ENCODE assay signal across 8 cellular contexts in genomic region chr21:41953831-41954653, GRCh38. TPM values are rescaled to one million over a fixed set of nuclear protein-coding genes. Genes with fewer than 3 reads are reported as not detected.
DNase-seq lines count a peak whose midpoint lies in the region; ATAC-seq and TF ChIP-seq lines count a peak whose summit lies in the region.

Gene C2CD2, minus strand, starts transcription at chr21:41954018. Its CDS starts 370 bp downstream, at chr21:41953648.

- ATAC-seq in HG02852 (IDR thresholded peaks at IDR 0.05; ENCODE audit: unreplicated experiment) (peak; percentile 51), GM21786 (IDR thresholded peaks at IDR 0.05; ENCODE audit: unreplicated experiment) (no peak)

- peak; percentile 68 for DNase-seq in activated CD8-positive, alpha-beta memory T cell treated with anti-CD3 and anti-CD28 coated beads for 24 hours
- DNase-seq in activated CD8-positive, alpha-beta memory T cell treated with anti-CD3 and anti-CD28 coated beads, Interleukin-2, amount 50 U/mL, for 4 hours = no peak
- peak; percentile 68 for DNase-seq in RWPE1 (ENCODE audit: low spot score)
- peak; percentile 47 for DNase-seq in cerebellum (ENCODE audit: low spot score)
- DNase-seq in kidney epithelial cell (ENCODE audit: low read depth) = no peak
- peak in 2 of 3 donors; percentile 2 to 14 for DNase-seq in stimulated activated CD4-positive, alpha-beta T cell treated with anti-CD3 and anti-CD28 coated beads, Interleukin-12 subunit alpha, Interleukin-12 subunit beta, amount 100 ng/mL, for 48 hours (ENCODE audit: low read depth in 2 of 3, low spot score in 1 of 3)

- CTCF ChIA-PET in RWPE1 (lab: Yijun Ruan, JAX) = interaction anchor here (0.7 kb wide), 1 partner anchor 106 kb away, joined by 3 read pairs; no protein-coding TSS in a partner anchor

- no peak for TF ChIP-seq CTCF in RWPE1 (conservative IDR thresholded peaks at IDR 0.05; ENCODE audit: low read depth)
- TF ChIP-seq CTCF in kidney epithelial cell (IDR thresholded peaks at IDR 0.05; ENCODE audit: insufficient read depth, low read length, poor library complexity, severe bottlenecking) = no peak

- H3K36me3 ChIP-seq in kidney epithelial cell (ENCODE audit: control insufficient read depth, insufficient read depth, low read length) = no peaks in the 10 kb centered on the region

- H3K4me3 ChIP-seq in kidney epithelial cell (ENCODE audit: low read depth, low read length) = peak within 1 kb of the TSS; percentile 52

- H3K27ac ChIP-seq in RWPE1 = peak within 1 kb of the TSS; percentile 92

- no peaks in the 10 kb centered on the region for H3K27me3 ChIP-seq in kidney epithelial cell (ENCODE audit: control insufficient read depth, insufficient read depth, low read length)

- POLR2A ChIA-PET in RWPE1 (lab: Yijun Ruan, JAX; ENCODE audit: low non-redundant PET) = no interaction called here

RNA-seq across cellular contexts. Expression of gene C2CD2, which starts in this region (rescaled TPM):
- total RNA-seq in cerebellum = 16.4 TPM
- 15.8 and 20.8 TPM in 2 replicates for total RNA-seq in kidney epithelial cell

Comparison
In these comparisons a context has a peak if more than half of its experiments do, and no peak if none do; other contexts are left out.
1. DNase-seq: peak in activated CD8-positive, alpha-beta memory T cell treated with anti-CD3 and anti-CD28 coated beads for 24 hours (single experiment), RWPE1 (single experiment), cerebellum (single experiment) and stimulated activated CD4-positive, alpha-beta T cell treated with anti-CD3 and anti-CD28 coated beads, Interleukin-12 subunit alpha, Interleukin-12 subunit beta, amount 100 ng/mL, for 48 hours (2 of 3); none in activated CD8-positive, alpha-beta memory T cell treated with anti-CD3 and anti-CD28 coated beads, Interleukin-2, amount 50 U/mL, for 4 hours (single experiment) and kidney epithelial cell (single experiment).